In the genomic region with DNA sequence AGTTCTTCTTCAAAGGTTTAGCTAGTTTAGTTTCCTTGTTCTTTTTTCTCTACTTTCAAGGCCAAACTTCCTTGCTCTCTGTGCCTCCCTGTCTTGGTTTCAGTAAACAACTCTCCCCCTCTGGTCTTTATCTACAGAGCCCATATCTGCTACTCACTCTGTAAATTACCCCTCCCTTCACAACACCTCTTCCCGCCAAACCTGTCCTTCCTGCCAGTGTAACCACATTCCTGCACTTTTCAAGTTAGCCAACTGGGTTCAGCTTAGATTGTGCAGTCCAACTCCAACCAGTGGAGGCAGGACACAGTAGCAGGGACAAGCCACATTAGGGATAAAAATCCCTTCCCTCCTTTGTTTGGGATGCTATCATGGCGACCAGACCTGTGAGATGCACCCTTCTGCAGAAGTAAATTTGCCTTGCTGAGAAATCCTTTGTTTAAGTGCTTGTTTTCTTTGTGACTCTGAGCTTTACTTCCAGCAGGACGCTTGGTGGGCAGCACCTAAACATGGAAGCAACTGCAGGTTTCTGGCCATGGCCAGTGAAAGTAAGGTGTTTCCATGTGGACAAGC, we compare ENCODE assay signal across 21 cellular contexts.
"Had no signal": no experiment of that assay in that cellular context is flagged by ENCODE, and none has a peak within 500 bp of the region (broad histone marks: within the 10 kb centered on the region; RNA-seq: fewer than 3 reads in every experiment).

No MANE protein-coding gene starts in this region.

- H3K4me3 ChIP-seq: breast epithelium, colonic mucosa, left ventricle myocardium inferior, thoracic aorta, upper lobe of right lung had no signal

- ATAC-seq: activated CD4-positive, alpha-beta T cell treated with anti-CD3 and anti-CD28 coated beads for 36 hours; naive thymus-derived CD8-positive, alpha-beta T cell; upper lobe of right lung had no signal

- H3K4me3 Mint-ChIP-seq: activated B cell treated with CpG ODN at 0.5 μM for 24 hours; activated CD4-positive, alpha-beta T cell treated with anti-CD3 and anti-CD28 coated beads for 36 hours; activated naive CD8-positive, alpha-beta T cell treated with anti-CD3 and anti-CD28 coated beads for 36 hours; immature natural killer cell; mesothelial cell of epicardium; T-helper 1 cell treated with Interleukin-12 subunit alpha and Interleukin-12 subunit beta and Interleukin-4 antibody, amounts not matched to agents 30 μg/mL and 1 μg/mL, for 36 hours had no signal

- H3K4me1 ChIP-seq: breast epithelium, colonic mucosa, left ventricle myocardium inferior, upper lobe of right lung had no signal

- H3K4me1 Mint-ChIP-seq: activated B cell treated with CpG ODN at 0.5 μM for 24 hours; activated CD4-positive, alpha-beta T cell treated with anti-CD3 and anti-CD28 coated beads for 36 hours; activated naive CD8-positive, alpha-beta T cell treated with anti-CD3 and anti-CD28 coated beads for 36 hours; immature natural killer cell; mesothelial cell of epicardium; naive thymus-derived CD8-positive, alpha-beta T cell had no signal

- H3K27me3 ChIP-seq: breast epithelium, colonic mucosa, upper lobe of right lung had no signal

- H3K27ac Mint-ChIP-seq: activated B cell treated with CpG ODN at 0.5 μM for 24 hours; activated CD4-positive, alpha-beta T cell treated with anti-CD3 and anti-CD28 coated beads for 36 hours; activated naive CD8-positive, alpha-beta T cell treated with anti-CD3 and anti-CD28 coated beads for 36 hours; immature natural killer cell; mesothelial cell of epicardium; T-helper 1 cell treated with Interleukin-12 subunit alpha and Interleukin-12 subunit beta and Interleukin-4 antibody, amounts not matched to agents 30 μg/mL and 1 μg/mL, for 36 hours had no signal

- H3K27me3 Mint-ChIP-seq: activated B cell treated with CpG ODN at 0.5 μM for 24 hours; activated CD4-positive, alpha-beta T cell treated with anti-CD3 and anti-CD28 coated beads for 36 hours; activated naive CD8-positive, alpha-beta T cell treated with anti-CD3 and anti-CD28 coated beads for 36 hours; naive thymus-derived CD8-positive, alpha-beta T cell had no signal

- FAIRE-seq: astrocyte had no signal

- H3K9me3 ChIP-seq: colonic mucosa had no signal

- H3K27ac ChIP-seq: breast epithelium, colonic mucosa, left ventricle myocardium inferior, thoracic aorta, upper lobe of right lung had no signal

- DNase-seq: activated B cell treated with CpG ODN at 0.5 μM for 24 hours; activated CD4-positive, alpha-beta T cell treated with anti-CD3 and anti-CD28 coated beads for 36 hours; activated CD4-positive, alpha-beta T cell treated with anti-CD3 and anti-CD28 coated beads, Interleukin-2, amount 50 U/mL, for 4 hours; activated CD8-positive, alpha-beta memory T cell treated with anti-CD3 and anti-CD28 coated beads, Interleukin-2, amount 50 U/mL, for 48 hours; activated naive CD4-positive, alpha-beta T cell treated with Interleukin-2 at 50 U/mL for 16 hours; activated naive CD8-positive, alpha-beta T cell treated with anti-CD3 and anti-CD28 coated beads for 36 hours; activated T-cell treated with anti-CD3 and anti-CD28 coated beads, Interleukin-2, amount 50 U/mL, for 48 hours; colonic mucosa; immature natural killer cell; left ventricle myocardium inferior; naive thymus-derived CD8-positive, alpha-beta T cell; retina; stimulated activated CD4-positive, alpha-beta T cell treated with anti-CD3 and anti-CD28 coated beads, Interleukin-2, amount 100 ng/mL, for 48 hours; stimulated activated naive CD4-positive, alpha-beta T cell treated with Interleukin-2 at 50 U/mL for 16 hours; T1000; upper lobe of right lung had no signal

- H3K36me3 ChIP-seq: breast epithelium, colonic mucosa, left ventricle myocardium inferior, thoracic aorta, upper lobe of right lung had no signal

- H3K36me3 Mint-ChIP-seq: activated naive CD8-positive, alpha-beta T cell treated with anti-CD3 and anti-CD28 coated beads for 36 hours; immature natural killer cell; naive thymus-derived CD8-positive, alpha-beta T cell had no signal
